Comparison of ENCODE assay signal across 1 cellular context in the genomic region with DNA sequence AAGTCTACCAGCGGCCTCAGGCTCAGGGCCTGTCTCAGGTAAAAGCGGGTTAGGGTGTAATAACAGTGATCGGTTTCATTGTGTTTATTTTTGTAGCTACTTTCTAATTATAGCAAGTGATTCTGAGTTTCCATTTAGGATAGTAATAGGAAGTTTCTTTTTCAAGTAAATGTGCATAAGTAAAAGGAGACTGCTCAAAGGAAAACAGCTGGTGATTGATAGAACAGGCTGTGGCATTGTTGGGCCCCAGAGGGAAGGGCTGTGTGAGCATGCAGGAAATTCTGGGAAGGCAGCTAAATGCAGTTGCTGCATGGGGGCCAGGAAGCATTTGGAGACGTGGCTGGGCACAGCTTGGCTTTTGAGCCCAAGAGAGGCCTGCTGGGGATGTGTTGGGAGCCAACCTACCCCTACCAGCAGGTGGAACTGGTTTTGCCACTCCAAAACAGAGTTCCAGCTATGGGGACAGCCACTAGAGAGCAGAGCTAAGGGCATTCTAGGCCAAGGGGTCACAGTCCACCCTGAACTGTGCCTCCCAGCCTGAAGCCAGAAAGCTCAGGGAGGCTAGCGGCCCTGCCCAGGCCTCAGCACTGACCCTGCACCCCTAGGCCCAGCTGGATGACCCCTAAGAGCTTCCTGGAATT.
A peak's percentile ranks its signal among the peaks of the same experiment; 100 is the strongest.
TF ChIP-seq lines count a peak whose summit lies in the region.

No MANE protein-coding gene starts in this region.

TF ChIP-seq in HepG2, 621 proteins besides CTCF, POLR2A, EP300 and RAD21 (continued from another document and continues in another):
- TF ChIP-seq, protein P1, sequence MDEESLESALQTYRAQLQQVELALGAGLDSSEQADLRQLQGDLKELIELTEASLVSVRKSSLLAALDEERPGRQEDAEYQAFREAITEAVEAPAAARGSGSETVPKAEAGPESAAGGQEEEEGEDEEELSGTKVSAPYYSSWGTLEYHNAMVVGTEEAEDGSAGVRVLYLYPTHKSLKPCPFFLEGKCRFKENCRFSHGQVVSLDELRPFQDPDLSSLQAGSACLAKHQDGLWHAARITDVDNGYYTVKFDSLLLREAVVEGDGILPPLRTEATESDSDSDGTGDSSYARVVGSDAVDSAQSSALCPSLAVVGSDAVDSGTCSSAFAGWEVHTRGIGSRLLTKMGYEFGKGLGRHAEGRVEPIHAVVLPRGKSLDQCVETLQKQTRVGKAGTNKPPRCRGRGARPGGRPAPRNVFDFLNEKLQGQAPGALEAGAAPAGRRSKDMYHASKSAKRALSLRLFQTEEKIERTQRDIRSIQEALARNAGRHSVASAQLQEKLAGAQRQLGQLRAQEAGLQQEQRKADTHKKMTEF (CRISPR knock-in tag; IDR thresholded peaks at IDR 0.05): 0 out of 2 replicates have a peak, but pooled peaks have one; percentile 21
- TF ChIP-seq PAWR (CRISPR knock-in tag; IDR thresholded peaks at IDR 0.05; ENCODE audit: borderline replicate concordance) (no peak), MIER3 (CRISPR knock-in tag; IDR thresholded peaks at IDR 0.05; ENCODE audit: borderline replicate concordance) (no peak), ZMYM4 (CRISPR knock-in tag; IDR thresholded peaks at IDR 0.05) (peak; percentile 71), ADNP (CRISPR knock-in tag; IDR thresholded peaks at IDR 0.05) (no peak), HDAC1 (CRISPR knock-in tag; IDR thresholded peaks at IDR 0.05) (peak; percentile 37; the same call in 1 of the 2 replicates), LRRFIP1 (CRISPR knock-in tag; conservative IDR thresholded peaks at IDR 0.05) (no peak), ZNF788 (CRISPR knock-in tag; IDR thresholded peaks at IDR 0.05; ENCODE audit: borderline replicate concordance) (peak; percentile 51; the same call in 1 of the 2 replicates), ZNF562 (CRISPR knock-in tag; IDR thresholded peaks at IDR 0.05; ENCODE audit: borderline replicate concordance) (no peak), ZNF572 (CRISPR knock-in tag; IDR thresholded peaks at IDR 0.05) (peak; percentile 81; the same call in 1 of the 2 replicates), ELF3 (CRISPR knock-in tag; IDR thresholded peaks at IDR 0.05) (no peak), NONO (IDR thresholded peaks at IDR 0.05) (no peak), NONO (CRISPR knock-in tag; conservative IDR thresholded peaks at IDR 0.05) (no peak), PCBP2 (optimal IDR thresholded peaks at IDR 0.05; ENCODE audit: low read depth, low read length, poor library complexity, severe bottlenecking) (no peak), SETDB1 (CRISPR knock-in tag; IDR thresholded peaks at IDR 0.05; ENCODE audit: borderline replicate concordance) (peak; percentile 66; the same call in 1 of the 2 replicates), ZC3H13 (CRISPR knock-in tag; IDR thresholded peaks at IDR 0.05) (no peak), RBM39 (IDR thresholded peaks at IDR 0.05; ENCODE audit: low read depth, low read length, poor library complexity, severe bottlenecking) (no peak), SP140L (CRISPR knock-in tag; IDR thresholded peaks at IDR 0.05; ENCODE audit: borderline replicate concordance) (no peak), SRY (CRISPR knock-in tag; IDR thresholded peaks at IDR 0.05) (0 out of 2 replicates have a peak, but pooled peaks have one; percentile 48), NCOA5 (CRISPR knock-in tag; IDR thresholded peaks at IDR 0.05) (no peak), ZNF770 (CRISPR knock-in tag; IDR thresholded peaks at IDR 0.05) (peak; percentile 51), ZSCAN31 (CRISPR knock-in tag; IDR thresholded peaks at IDR 0.05; ENCODE audit: low read depth) (no peak), TEAD3 (CRISPR knock-in tag; optimal IDR thresholded peaks at IDR 0.05; ENCODE audit: borderline replicate concordance) (peak; percentile 76), ZNF280B (CRISPR knock-in tag; IDR thresholded peaks at IDR 0.05; ENCODE audit: borderline replicate concordance) (peak; percentile 79), ZNF776 (CRISPR knock-in tag; IDR thresholded peaks at IDR 0.05) (no peak), ZNF34 (CRISPR knock-in tag; IDR thresholded peaks at IDR 0.05; ENCODE audit: borderline replicate concordance) (no peak), ZNF7 (CRISPR knock-in tag; IDR thresholded peaks at IDR 0.05) (no peak), ZNF768 (CRISPR knock-in tag; IDR thresholded peaks at IDR 0.05) (peak; percentile 42; the same call in 1 of the 2 replicates), ESRRA (CRISPR knock-in tag; IDR thresholded peaks at IDR 0.05; ENCODE audit: low read depth) (0 out of 2 replicates have a peak, but pooled peaks have one; percentile 45), LCORL (IDR thresholded peaks at IDR 0.05) (no peak), LCORL (CRISPR knock-in tag; IDR thresholded peaks at IDR 0.05) (peak; percentile 89), MTA1 (CRISPR knock-in tag; IDR thresholded peaks at IDR 0.05; ENCODE audit: borderline replicate concordance) (peak; percentile 66; the same call in 1 of the 2 replicates), ZNF362 (CRISPR knock-in tag; IDR thresholded peaks at IDR 0.05; ENCODE audit: borderline replicate concordance) (0 out of 2 replicates have a peak, but pooled peaks have one; percentile 14), ZNF615 (CRISPR knock-in tag; IDR thresholded peaks at IDR 0.05; ENCODE audit: borderline replicate concordance) (no peak), POGZ (CRISPR knock-in tag; IDR thresholded peaks at IDR 0.05) (peak; percentile 67), RFXAP (CRISPR knock-in tag; IDR thresholded peaks at IDR 0.05; ENCODE audit: borderline replicate concordance) (no peak), ZSCAN5A (CRISPR knock-in tag; IDR thresholded peaks at IDR 0.05; ENCODE audit: borderline replicate concordance) (0 out of 2 replicates have a peak, but pooled peaks have one; percentile 48), KLF12 (CRISPR knock-in tag; IDR thresholded peaks at IDR 0.05; ENCODE audit: borderline replicate concordance) (no peak), UBTF (CRISPR knock-in tag; IDR thresholded peaks at IDR 0.05) (peak; percentile 34; the same call in 1 of the 2 replicates), ZBTB1 (CRISPR knock-in tag; IDR thresholded peaks at IDR 0.05; ENCODE audit: borderline replicate concordance) (no peak), ZNF329 (CRISPR knock-in tag; IDR thresholded peaks at IDR 0.05; ENCODE audit: low read depth) (no peak)
- TF ChIP-seq, protein P2, sequence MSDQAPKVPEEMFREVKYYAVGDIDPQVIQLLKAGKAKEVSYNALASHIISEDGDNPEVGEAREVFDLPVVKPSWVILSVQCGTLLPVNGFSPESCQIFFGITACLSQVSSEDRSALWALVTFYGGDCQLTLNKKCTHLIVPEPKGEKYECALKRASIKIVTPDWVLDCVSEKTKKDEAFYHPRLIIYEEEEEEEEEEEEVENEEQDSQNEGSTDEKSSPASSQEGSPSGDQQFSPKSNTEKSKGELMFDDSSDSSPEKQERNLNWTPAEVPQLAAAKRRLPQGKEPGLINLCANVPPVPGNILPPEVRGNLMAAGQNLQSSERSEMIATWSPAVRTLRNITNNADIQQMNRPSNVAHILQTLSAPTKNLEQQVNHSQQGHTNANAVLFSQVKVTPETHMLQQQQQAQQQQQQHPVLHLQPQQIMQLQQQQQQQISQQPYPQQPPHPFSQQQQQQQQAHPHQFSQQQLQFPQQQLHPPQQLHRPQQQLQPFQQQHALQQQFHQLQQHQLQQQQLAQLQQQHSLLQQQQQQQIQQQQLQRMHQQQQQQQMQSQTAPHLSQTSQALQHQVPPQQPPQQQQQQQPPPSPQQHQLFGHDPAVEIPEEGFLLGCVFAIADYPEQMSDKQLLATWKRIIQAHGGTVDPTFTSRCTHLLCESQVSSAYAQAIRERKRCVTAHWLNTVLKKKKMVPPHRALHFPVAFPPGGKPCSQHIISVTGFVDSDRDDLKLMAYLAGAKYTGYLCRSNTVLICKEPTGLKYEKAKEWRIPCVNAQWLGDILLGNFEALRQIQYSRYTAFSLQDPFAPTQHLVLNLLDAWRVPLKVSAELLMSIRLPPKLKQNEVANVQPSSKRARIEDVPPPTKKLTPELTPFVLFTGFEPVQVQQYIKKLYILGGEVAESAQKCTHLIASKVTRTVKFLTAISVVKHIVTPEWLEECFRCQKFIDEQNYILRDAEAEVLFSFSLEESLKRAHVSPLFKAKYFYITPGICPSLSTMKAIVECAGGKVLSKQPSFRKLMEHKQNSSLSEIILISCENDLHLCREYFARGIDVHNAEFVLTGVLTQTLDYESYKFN (CRISPR knock-in tag; conservative IDR thresholded peaks at IDR 0.05): peak; percentile 31; the same call in 1 of the 2 replicates
